In the genomic region with DNA sequence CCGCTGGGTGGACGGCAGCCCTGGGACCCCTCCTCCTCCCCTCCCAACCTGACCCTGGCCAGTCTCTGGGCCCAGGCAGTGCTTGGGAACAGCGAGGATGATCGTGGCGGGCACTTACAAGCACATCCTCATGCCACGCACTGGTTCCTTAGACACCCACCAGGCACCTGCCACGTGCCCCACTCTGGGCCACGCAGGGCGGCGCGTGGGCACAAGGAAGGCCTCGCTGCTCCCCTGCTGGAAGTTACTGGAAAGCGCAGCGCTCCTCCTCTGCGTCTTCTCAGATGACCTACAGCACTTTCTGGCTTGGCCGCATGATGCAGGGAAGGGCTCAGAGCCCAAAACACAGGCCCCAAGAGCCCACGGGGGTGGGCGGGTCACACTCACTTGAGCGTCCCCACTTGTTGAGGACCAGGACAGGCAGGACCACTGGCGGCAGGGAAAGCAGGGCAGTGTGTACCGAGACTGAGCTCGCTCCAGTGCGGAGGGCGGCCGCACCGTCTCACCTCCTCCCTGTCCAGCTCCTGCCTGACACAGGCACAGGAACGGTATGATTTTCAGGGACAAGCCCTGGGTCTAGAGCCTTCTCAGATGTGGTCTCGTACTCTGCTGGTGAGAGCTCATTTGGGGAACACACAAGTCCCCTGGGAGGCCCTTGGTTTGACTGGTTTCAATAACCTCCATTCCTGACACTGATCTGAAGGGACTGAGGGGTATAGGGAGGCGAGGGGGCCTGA, we compare ENCODE assay signal across 1 cellular context.
TF ChIP-seq lines count a peak whose summit lies in the region.

No MANE protein-coding gene starts in this region.

TF ChIP-seq in HCT116, 20 proteins besides CTCF, POLR2A, EP300 and RAD21 (continued from another document):
- TF ChIP-seq, protein P1, sequence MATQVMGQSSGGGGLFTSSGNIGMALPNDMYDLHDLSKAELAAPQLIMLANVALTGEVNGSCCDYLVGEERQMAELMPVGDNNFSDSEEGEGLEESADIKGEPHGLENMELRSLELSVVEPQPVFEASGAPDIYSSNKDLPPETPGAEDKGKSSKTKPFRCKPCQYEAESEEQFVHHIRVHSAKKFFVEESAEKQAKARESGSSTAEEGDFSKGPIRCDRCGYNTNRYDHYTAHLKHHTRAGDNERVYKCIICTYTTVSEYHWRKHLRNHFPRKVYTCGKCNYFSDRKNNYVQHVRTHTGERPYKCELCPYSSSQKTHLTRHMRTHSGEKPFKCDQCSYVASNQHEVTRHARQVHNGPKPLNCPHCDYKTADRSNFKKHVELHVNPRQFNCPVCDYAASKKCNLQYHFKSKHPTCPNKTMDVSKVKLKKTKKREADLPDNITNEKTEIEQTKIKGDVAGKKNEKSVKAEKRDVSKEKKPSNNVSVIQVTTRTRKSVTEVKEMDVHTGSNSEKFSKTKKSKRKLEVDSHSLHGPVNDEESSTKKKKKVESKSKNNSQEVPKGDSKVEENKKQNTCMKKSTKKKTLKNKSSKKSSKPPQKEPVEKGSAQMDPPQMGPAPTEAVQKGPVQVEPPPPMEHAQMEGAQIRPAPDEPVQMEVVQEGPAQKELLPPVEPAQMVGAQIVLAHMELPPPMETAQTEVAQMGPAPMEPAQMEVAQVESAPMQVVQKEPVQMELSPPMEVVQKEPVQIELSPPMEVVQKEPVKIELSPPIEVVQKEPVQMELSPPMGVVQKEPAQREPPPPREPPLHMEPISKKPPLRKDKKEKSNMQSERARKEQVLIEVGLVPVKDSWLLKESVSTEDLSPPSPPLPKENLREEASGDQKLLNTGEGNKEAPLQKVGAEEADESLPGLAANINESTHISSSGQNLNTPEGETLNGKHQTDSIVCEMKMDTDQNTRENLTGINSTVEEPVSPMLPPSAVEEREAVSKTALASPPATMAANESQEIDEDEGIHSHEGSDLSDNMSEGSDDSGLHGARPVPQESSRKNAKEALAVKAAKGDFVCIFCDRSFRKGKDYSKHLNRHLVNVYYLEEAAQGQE (IDR thresholded peaks at IDR 0.05; ENCODE audit: low read depth), result no peak
- no peak for TF ChIP-seq TCF7L2 (IDR thresholded peaks at IDR 0.05; ENCODE audit: borderline replicate concordance, extremely low read depth, insufficient read depth, insufficient read length)
- no peak for TF ChIP-seq ZNF274 (IDR thresholded peaks at IDR 0.05; ENCODE audit: low read depth, low read length)
- no peak for TF ChIP-seq SRF (IDR thresholded peaks at IDR 0.05; ENCODE audit: low read depth)
- TF ChIP-seq SIN3A (IDR thresholded peaks at IDR 0.05; ENCODE audit: low read depth), result no peak
- TF ChIP-seq JUND (IDR thresholded peaks at IDR 0.05), result no peak
- TF ChIP-seq ELF1 (IDR thresholded peaks at IDR 0.05; ENCODE audit: borderline replicate concordance, low read depth), result no peak
